12 cellular contexts compared by ENCODE assay signal in genomic region chr1:246947255-246947654, GRCh38. TPM values are rescaled to one million over a fixed set of nuclear protein-coding genes. Genes with fewer than 3 reads are reported as not detected.
A peak's percentile ranks its signal among the peaks of the same experiment; 100 is the strongest.
DNase-seq lines count a peak whose midpoint lies in the region; ATAC-seq and TF ChIP-seq lines count a peak whose summit lies in the region.
"Had no signal": no experiment of that assay in that cellular context is flagged by ENCODE, and none has a peak within 500 bp of the region (broad histone marks: within the 10 kb centered on the region; RNA-seq: fewer than 3 reads in every experiment).

No MANE protein-coding gene starts in this region.

- no peak overlapping the region for H3K4me3 Mint-ChIP-seq in brain
- no peak overlapping the region for H3K4me3 Mint-ChIP-seq in T-cell
- H3K4me3 Mint-ChIP-seq: activated naive CD8-positive, alpha-beta T cell treated with anti-CD3 and anti-CD28 coated beads, Interleukin-2, amount 50 U/mL, for 24 hours had no signal

- H3K9me3 Mint-ChIP-seq in brain (peaks cover 0 to 3% (median 0%) of the 10 kb centered on the region in 5 experiments), T-cell (no peaks in the 10 kb centered on the region)

- peaks cover 4% of the 10 kb centered on the region for H3K4me1 Mint-ChIP-seq in brain
- H3K4me1 Mint-ChIP-seq in T-cell = no peaks in the 10 kb centered on the region
- H3K4me1 Mint-ChIP-seq: activated naive CD8-positive, alpha-beta T cell treated with anti-CD3 and anti-CD28 coated beads, Interleukin-2, amount 50 U/mL, for 24 hours had no signal

- no peak for TF ChIP-seq CTCF in brain (conservative IDR thresholded peaks at IDR 0.05)

- H3K27ac Mint-ChIP-seq in brain (peak overlapping the region; percentile 12 to 85 (median 46)), T-cell (no peak overlapping the region)
- H3K27ac Mint-ChIP-seq: activated naive CD8-positive, alpha-beta T cell treated with anti-CD3 and anti-CD28 coated beads, Interleukin-2, amount 50 U/mL, for 24 hours had no signal

- H3K27me3 Mint-ChIP-seq in brain (no peaks in the 10 kb centered on the region), T-cell (no peaks in the 10 kb centered on the region)
- H3K27me3 Mint-ChIP-seq: activated naive CD8-positive, alpha-beta T cell treated with anti-CD3 and anti-CD28 coated beads, Interleukin-2, amount 50 U/mL, for 24 hours had no signal

- ATAC-seq in left cardiac atrium (peak; percentile 91 to 98), T-cell (replicated peaks in 1 of 4) (no peak)
- ATAC-seq: activated naive CD8-positive, alpha-beta T cell treated with anti-CD3 and anti-CD28 coated beads, Interleukin-2, amount 50 U/mL, for 24 hours; left colon had no signal

- CTCF ChIA-PET in T-cell (lab: Charles Lee) = no interaction called here

- peak; percentile 70 for DNase-seq in Ammon's horn (ENCODE audit: low spot score)
- DNase-seq in left cardiac atrium = peak; percentile 77
- peak; percentile 68 for DNase-seq in pons (ENCODE audit: low spot score)
- DNase-seq in stimulated activated CD8-positive, alpha-beta memory T cell treated with anti-CD3 and anti-CD28 coated beads, Interleukin-4, amount 100 ng/mL, for 48 hours = no peak
- DNase-seq in Kasumi-1 (lab: John Stamatoyannopoulos, UW) = no peak
- DNase-seq in T-cell = no peak
- no peak for DNase-seq in NCI-H1417 (lab: John Stamatoyannopoulos, UW)
- DNase-seq: activated naive CD8-positive, alpha-beta T cell treated with anti-CD3 and anti-CD28 coated beads, Interleukin-2, amount 50 U/mL, for 24 hours; AML-193; NCI-H510A treated with DMSO at 0.1 percent for 48 hours had no signal

- POLR2A ChIA-PET in T-cell (lab: Charles Lee) = no interaction called here

- H3K36me3 Mint-ChIP-seq in brain = peaks cover 21% of the 10 kb centered on the region
- H3K36me3 Mint-ChIP-seq in T-cell = no peaks in the 10 kb centered on the region

- intact Hi-C loops in left cardiac atrium (cut with DNase I) = no loop called here

RNA-seq across cellular contexts. Expression of gene AHCTF1, which starts 15.5 kb away (rescaled TPM):
- polyA plus RNA-seq in brain (ENCODE audit: insufficient read depth, low read depth, low replicate concordance) = 6.7 TPM
- total RNA-seq in left cardiac atrium (10 to 100 TPM; 20.0 to 23.6 TPM), T-cell (10 to 100 TPM; 41.6 to 60.3 (median 53.6) TPM)

Comparison
In these comparisons a context has a peak if more than half of its experiments do, and no peak if none do; other contexts are left out.
1. DNase-seq: peak in Ammon's horn (single experiment), left cardiac atrium (single experiment) and pons (single experiment); none in stimulated activated CD8-positive, alpha-beta memory T cell treated with anti-CD3 and anti-CD28 coated beads, Interleukin-4, amount 100 ng/mL, for 48 hours (single experiment), Kasumi-1 (0 of 2), T-cell (0 of 34) and NCI-H1417 (0 of 3).
2. H3K27ac Mint-ChIP-seq: peak in brain (5 of 5); none in T-cell (0 of 2).
3. ATAC-seq: peak in left cardiac atrium (2 of 2); none in T-cell (0 of 4).